17 cellular contexts compared by ENCODE assay signal in genomic region chr4:135144498-135144897, GRCh38.
DNase-seq lines count a peak whose midpoint lies in the region; ATAC-seq and TF ChIP-seq lines count a peak whose summit lies in the region.
"Had no signal": no experiment of that assay in that cellular context is flagged by ENCODE, and none has a peak within 500 bp of the region (broad histone marks: within the 10 kb centered on the region; RNA-seq: fewer than 3 reads in every experiment).

No MANE protein-coding gene starts in this region.

- H3K4me2 ChIP-seq in MM.1S (ENCODE audit: low read depth, low read length), result peak overlapping the region; percentile 56

- no peak overlapping the region for H3K27ac ChIP-seq in MM.1S (ENCODE audit: low read length)
- no peak overlapping the region for H3K27ac ChIP-seq in A673 (ENCODE audit: low read depth, low read length, poor library complexity, severe bottlenecking)
- H3K27ac ChIP-seq: GM23248 had no signal

- H2AFZ ChIP-seq in MM.1S (ENCODE audit: low read length), result peak overlapping the region; percentile 65
- H2AFZ ChIP-seq: GM23248 had no signal

- no peaks in the 10 kb centered on the region for H4K20me1 ChIP-seq in MM.1S (ENCODE audit: insufficient read depth, low read length)

- H3K79me2 ChIP-seq in MM.1S (ENCODE audit: low read length), result no peaks in the 10 kb centered on the region

- no peaks in the 10 kb centered on the region for H3K9me2 ChIP-seq in MM.1S (replicated peaks; ENCODE audit: insufficient read depth, low read length)

- peak; percentile 51; the same call in 1 of the 3 replicates for ATAC-seq in SK-N-SH treated with all-trans-retinoic acid at 6 μM for 48 hours
- ATAC-seq in left ventricle myocardium superior, result no peak
- ATAC-seq: HCT116 had no signal

- POLR2A ChIA-PET in A673 (lab: Charles Lee; ENCODE audit: low non-redundant PET), result no interaction called here

- CTCF ChIA-PET in A673 (lab: Charles Lee), result no interaction called here

- no TSS peak for BruUV-seq in A673 (replicated peaks; lab: Mats Ljungman, UMichigan)

- H3K36me3 ChIP-seq in MM.1S (replicated peaks; ENCODE audit: insufficient read depth, low read length) (no peaks in the 10 kb centered on the region), A673 (ENCODE audit: insufficient read depth, low read length, poor library complexity, severe bottlenecking) (no peaks in the 10 kb centered on the region)

- H3K27me3 ChIP-seq in MM.1S (replicated peaks; ENCODE audit: insufficient read depth, low read length) (no peaks in the 10 kb centered on the region), A673 (replicated peaks; ENCODE audit: insufficient read depth, low read depth, low read length, poor library complexity) (no peaks in the 10 kb centered on the region)

- intact Hi-C loops in A673 (cut with micrococcal nuclease; ENCODE audit: unreplicated experiment) (no loop called here), left ventricle myocardium superior (cut with micrococcal nuclease) (no loop called here)

- no peaks in the 10 kb centered on the region for H3K4me1 ChIP-seq in MM.1S (ENCODE audit: low read length)
- no peaks in the 10 kb centered on the region for H3K4me1 ChIP-seq in A673 (ENCODE audit: insufficient read depth, low read length, poor library complexity, severe bottlenecking)

- TF ChIP-seq CTCF in MM.1S (IDR thresholded peaks at IDR 0.05; ENCODE audit: low read length) (no peak), A673 (conservative IDR thresholded peaks at IDR 0.05; ENCODE audit: low read depth, low read length) (no peak)

- H3K9me3 ChIP-seq in MM.1S (replicated peaks; ENCODE audit: insufficient read depth, low read length), result no peaks in the 10 kb centered on the region
- no peaks in the 10 kb centered on the region for H3K9me3 ChIP-seq in A673 (ENCODE audit: low read depth, low read length, poor library complexity, severe bottlenecking)

- peak overlapping the region; percentile 6; the same call in 1 of the 2 replicates for H3K9ac ChIP-seq in MM.1S (ENCODE audit: low read length)
- H3K9ac ChIP-seq: GM23248 had no signal

- H3K4me3 ChIP-seq in MM.1S (ENCODE audit: low read length) (peak overlapping the region; percentile 53), A673 (ENCODE audit: low read depth, low read length, poor library complexity, severe bottlenecking) (no peak overlapping the region)
- H3K4me3 ChIP-seq: GM23248 had no signal

- DNase-seq in DMS53 treated with DMSO at 0.1 percent for 48 hours (lab: John Stamatoyannopoulos, UW; ENCODE audit: unreplicated experiment) (peak; percentile 11), MM.1S (peak; percentile 44), NCI-H82 (lab: John Stamatoyannopoulos, UW) (no peak), A673 (ENCODE audit: low spot score) (no peak), NCI-H2081 treated with DMSO at 0.1 percent for 48 hours (lab: John Stamatoyannopoulos, UW) (no peak), left ventricle myocardium superior (no peak)
- DNase-seq: C1 segment of cervical spinal cord; Calu3; CD4-positive, alpha-beta T cell; DMS 273 treated with DMSO at 0.1 percent for 48 hours; DMS79 treated with DMSO at 0.1 percent for 48 hours; GF-D8; GM23248; IMR-90; KG1 had no signal

- no peaks in the 10 kb centered on the region for H3F3A ChIP-seq in MM.1S (ENCODE audit: insufficient read depth, low read length)

TF ChIP-seq in SK-N-SH treated with all-trans-retinoic acid at 6 μM for 48 hours, 23 proteins besides CTCF, POLR2A, EP300 and RAD21:
- TF ChIP-seq PPARA (CRISPR knock-in tag; IDR thresholded peaks at IDR 0.05; ENCODE audit: borderline replicate concordance), result no peak
- TF ChIP-seq TOX (CRISPR knock-in tag; IDR thresholded peaks at IDR 0.05; ENCODE audit: borderline replicate concordance), result no peak
- TF ChIP-seq ZFP30 (CRISPR knock-in tag; IDR thresholded peaks at IDR 0.05), result no peak
- no peak for TF ChIP-seq OSR1 (CRISPR knock-in tag; IDR thresholded peaks at IDR 0.05)
- no peak for TF ChIP-seq BACH2 (CRISPR knock-in tag; IDR thresholded peaks at IDR 0.05; ENCODE audit: borderline replicate concordance)
- TF ChIP-seq SNAI2 (CRISPR knock-in tag; IDR thresholded peaks at IDR 0.05), result no peak
- TF ChIP-seq, protein P1, sequence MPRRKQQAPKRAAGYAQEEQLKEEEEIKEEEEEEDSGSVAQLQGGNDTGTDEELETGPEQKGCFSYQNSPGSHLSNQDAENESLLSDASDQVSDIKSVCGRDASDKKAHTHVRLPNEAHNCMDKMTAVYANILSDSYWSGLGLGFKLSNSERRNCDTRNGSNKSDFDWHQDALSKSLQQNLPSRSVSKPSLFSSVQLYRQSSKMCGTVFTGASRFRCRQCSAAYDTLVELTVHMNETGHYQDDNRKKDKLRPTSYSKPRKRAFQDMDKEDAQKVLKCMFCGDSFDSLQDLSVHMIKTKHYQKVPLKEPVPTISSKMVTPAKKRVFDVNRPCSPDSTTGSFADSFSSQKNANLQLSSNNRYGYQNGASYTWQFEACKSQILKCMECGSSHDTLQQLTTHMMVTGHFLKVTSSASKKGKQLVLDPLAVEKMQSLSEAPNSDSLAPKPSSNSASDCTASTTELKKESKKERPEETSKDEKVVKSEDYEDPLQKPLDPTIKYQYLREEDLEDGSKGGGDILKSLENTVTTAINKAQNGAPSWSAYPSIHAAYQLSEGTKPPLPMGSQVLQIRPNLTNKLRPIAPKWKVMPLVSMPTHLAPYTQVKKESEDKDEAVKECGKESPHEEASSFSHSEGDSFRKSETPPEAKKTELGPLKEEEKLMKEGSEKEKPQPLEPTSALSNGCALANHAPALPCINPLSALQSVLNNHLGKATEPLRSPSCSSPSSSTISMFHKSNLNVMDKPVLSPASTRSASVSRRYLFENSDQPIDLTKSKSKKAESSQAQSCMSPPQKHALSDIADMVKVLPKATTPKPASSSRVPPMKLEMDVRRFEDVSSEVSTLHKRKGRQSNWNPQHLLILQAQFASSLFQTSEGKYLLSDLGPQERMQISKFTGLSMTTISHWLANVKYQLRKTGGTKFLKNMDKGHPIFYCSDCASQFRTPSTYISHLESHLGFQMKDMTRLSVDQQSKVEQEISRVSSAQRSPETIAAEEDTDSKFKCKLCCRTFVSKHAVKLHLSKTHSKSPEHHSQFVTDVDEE (CRISPR knock-in tag; IDR thresholded peaks at IDR 0.05), result no peak
- TF ChIP-seq TCF4 (CRISPR knock-in tag; IDR thresholded peaks at IDR 0.05; ENCODE audit: borderline replicate concordance), result no peak
- no peak for TF ChIP-seq CSDC2 (CRISPR knock-in tag; IDR thresholded peaks at IDR 0.05)
- no peak for TF ChIP-seq GLIS3 (CRISPR knock-in tag; IDR thresholded peaks at IDR 0.05)

Comparison
In these comparisons a context has a peak if more than half of its experiments do, and no peak if none do; other contexts are left out.
1. DNase-seq: peak in DMS53 treated with DMSO at 0.1 percent for 48 hours (single experiment) and MM.1S (single experiment); none in NCI-H82 (single experiment), A673 (single experiment), NCI-H2081 treated with DMSO at 0.1 percent for 48 hours (single experiment) and left ventricle myocardium superior (single experiment).